1 cellular context compared by ENCODE assay signal in the genomic region with DNA sequence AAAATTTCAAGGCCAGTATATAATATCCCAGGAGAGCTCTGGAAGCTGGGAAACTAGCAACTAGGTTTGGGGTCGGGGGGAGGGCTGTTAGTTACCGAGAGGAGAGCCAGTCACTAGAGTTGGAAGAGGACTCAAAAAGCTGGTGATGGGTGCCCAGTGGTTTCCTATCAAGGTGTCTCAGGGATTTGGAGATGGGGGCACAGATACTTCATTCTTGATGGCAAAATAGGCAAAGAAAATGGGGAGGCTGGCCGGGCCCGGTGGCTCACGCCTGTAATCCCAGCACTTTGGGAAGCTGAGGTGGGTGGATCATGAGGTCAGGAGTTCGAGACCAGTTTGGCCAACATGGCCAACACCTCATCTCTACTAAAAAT.
TF ChIP-seq lines count a peak whose summit lies in the region.

No MANE protein-coding gene starts in this region.

TF ChIP-seq in H1, 55 proteins besides CTCF, POLR2A, EP300 and RAD21:
- TF ChIP-seq CEBPB (IDR thresholded peaks at IDR 0.05; ENCODE audit: low read depth, low read length) (no peak), HDAC6 (IDR thresholded peaks at IDR 0.05; ENCODE audit: low read depth, low read length) (no peak), PHF8 (conservative IDR thresholded peaks at IDR 0.05; ENCODE audit: low read depth, low read length) (no peak), RXRA (IDR thresholded peaks at IDR 0.05; ENCODE audit: insufficient read depth, low read depth, low read length) (no peak), KDM5A (IDR thresholded peaks at IDR 0.05; ENCODE audit: low read length) (no peak), JUN (IDR thresholded peaks at IDR 0.05; ENCODE audit: low read depth, low read length) (no peak), CTBP2 (IDR thresholded peaks at IDR 0.05; ENCODE audit: borderline replicate concordance, insufficient read depth, insufficient read length, low read length) (no peak), NRF1 (IDR thresholded peaks at IDR 0.05; ENCODE audit: low read depth, low read length) (no peak), SIRT6 (IDR thresholded peaks at IDR 0.05; ENCODE audit: low read length) (no peak), CBX8 (IDR thresholded peaks at IDR 0.05; ENCODE audit: borderline replicate concordance, low read depth, low read length) (no peak), CHD2 (IDR thresholded peaks at IDR 0.05; ENCODE audit: low read length) (no peak), BCL11A (IDR thresholded peaks at IDR 0.05; ENCODE audit: low read depth in 2 of 2, low read length in 2 of 2) (no peak), YY1 (IDR thresholded peaks at IDR 0.05; ENCODE audit: low read depth, low read length) (no peak)
- TF ChIP-seq, protein P1, sequence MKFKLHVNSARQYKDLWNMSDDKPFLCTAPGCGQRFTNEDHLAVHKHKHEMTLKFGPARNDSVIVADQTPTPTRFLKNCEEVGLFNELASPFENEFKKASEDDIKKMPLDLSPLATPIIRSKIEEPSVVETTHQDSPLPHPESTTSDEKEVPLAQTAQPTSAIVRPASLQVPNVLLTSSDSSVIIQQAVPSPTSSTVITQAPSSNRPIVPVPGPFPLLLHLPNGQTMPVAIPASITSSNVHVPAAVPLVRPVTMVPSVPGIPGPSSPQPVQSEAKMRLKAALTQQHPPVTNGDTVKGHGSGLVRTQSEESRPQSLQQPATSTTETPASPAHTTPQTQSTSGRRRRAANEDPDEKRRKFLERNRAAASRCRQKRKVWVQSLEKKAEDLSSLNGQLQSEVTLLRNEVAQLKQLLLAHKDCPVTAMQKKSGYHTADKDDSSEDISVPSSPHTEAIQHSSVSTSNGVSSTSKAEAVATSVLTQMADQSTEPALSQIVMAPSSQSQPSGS (IDR thresholded peaks at IDR 0.05; ENCODE audit: low read length), result no peak
- TF ChIP-seq, protein P2, sequence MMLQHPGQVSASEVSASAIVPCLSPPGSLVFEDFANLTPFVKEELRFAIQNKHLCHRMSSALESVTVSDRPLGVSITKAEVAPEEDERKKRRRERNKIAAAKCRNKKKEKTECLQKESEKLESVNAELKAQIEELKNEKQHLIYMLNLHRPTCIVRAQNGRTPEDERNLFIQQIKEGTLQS (IDR thresholded peaks at IDR 0.05; ENCODE audit: insufficient read depth, low read depth, low read length), result no peak
